Comparison of ENCODE assay signal across 9 cellular contexts in the genomic region with DNA sequence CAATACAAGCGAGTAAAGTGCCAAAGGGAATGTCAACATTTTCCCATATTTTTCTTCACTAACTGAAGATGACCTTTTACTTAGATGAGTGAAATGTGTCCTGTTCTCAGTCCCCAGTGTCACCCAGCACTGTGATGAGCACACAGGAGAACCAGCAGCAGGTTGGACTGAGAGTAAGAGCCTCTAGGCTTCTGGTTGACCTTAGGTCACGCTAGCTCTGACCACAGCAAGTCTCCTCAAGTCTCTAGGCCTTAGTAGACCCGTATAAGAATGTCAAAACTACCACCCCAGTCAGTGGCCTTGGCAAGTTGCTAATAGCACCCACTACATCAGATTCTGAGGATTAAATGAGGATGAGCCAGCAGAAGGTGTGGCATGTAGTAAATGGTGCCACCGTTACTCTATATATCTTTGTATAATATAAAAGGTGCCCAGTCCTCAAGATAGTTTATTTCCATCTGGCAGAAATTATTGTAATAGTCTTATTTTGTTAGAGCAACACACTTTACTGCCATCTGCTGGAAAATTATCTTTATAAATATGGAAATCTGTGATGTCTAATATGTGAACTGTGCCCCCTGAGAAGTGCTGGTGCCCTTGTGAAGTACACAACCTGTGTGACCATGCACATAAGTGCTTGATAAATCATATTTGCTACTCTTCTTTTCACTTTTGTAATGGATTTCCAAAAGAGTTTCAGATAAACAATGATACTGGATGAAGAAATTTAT.
DNase-seq lines count a peak whose midpoint lies in the region; ATAC-seq, FAIRE-seq and TF ChIP-seq lines count a peak whose summit lies in the region.
"Had no signal": no experiment of that assay in that cellular context is flagged by ENCODE, and none has a peak within 500 bp of the region (broad histone marks: within the 10 kb centered on the region; RNA-seq: fewer than 3 reads in every experiment).

No MANE protein-coding gene starts in this region.

- H3K9me3 Mint-ChIP-seq in naive thymus-derived CD8-positive, alpha-beta T cell, result no peaks in the 10 kb centered on the region

- H3K4me1 Mint-ChIP-seq in naive thymus-derived CD8-positive, alpha-beta T cell, result no peaks in the 10 kb centered on the region

- DNase-seq in NCI-H1436 (lab: John Stamatoyannopoulos, UW) (peak; percentile 10), NCI-H1436 treated with DMSO at 0.1 percent for 48 hours (lab: John Stamatoyannopoulos, UW) (no peak), amniotic epithelial cell (ENCODE audit: low read depth) (peak; percentile 37), frontal cortex (ENCODE audit: low spot score in 2 of 2) (no peak)
- peak in 2 of 10 donors; percentile 21 to 37 for DNase-seq in naive thymus-derived CD8-positive, alpha-beta T cell
- DNase-seq: NCI-H1417 treated with DMSO at 0.1 percent for 48 hours had no signal

- POLR2A ChIA-PET in naive thymus-derived CD8-positive, alpha-beta T cell (lab: Charles Lee), result no interaction called here

- ATAC-seq in naive thymus-derived CD8-positive, alpha-beta T cell, result peak; percentile 61
- ATAC-seq in HG03378 (IDR thresholded peaks at IDR 0.05; ENCODE audit: unreplicated experiment) (no peak), GM18909 (IDR thresholded peaks at IDR 0.05; ENCODE audit: poor library complexity, unreplicated experiment) (no peak)

- TF ChIP-seq CTCF in LNCAP (IDR thresholded peaks at IDR 0.05), result peak; percentile 42; the same call in 1 of the 2 replicates

- H3K4me3 Mint-ChIP-seq in naive thymus-derived CD8-positive, alpha-beta T cell, result no peak overlapping the region

- no peaks in the 10 kb centered on the region for H3K36me3 Mint-ChIP-seq in naive thymus-derived CD8-positive, alpha-beta T cell

- FAIRE-seq in frontal cortex (lab: Jason Lieb, UNC), result no peak

- H3K27me3 Mint-ChIP-seq in naive thymus-derived CD8-positive, alpha-beta T cell, result peaks cover 0 to 7% (median 0%) of the 10 kb centered on the region in 5 donors

- peak overlapping the region in 1 of 10 donors; percentile 3 for H3K27ac Mint-ChIP-seq in naive thymus-derived CD8-positive, alpha-beta T cell

Comparison
In these comparisons a context has a peak if more than half of its experiments do, and no peak if none do; other contexts are left out.
1. DNase-seq: peak in NCI-H1436 (single experiment) and amniotic epithelial cell (single experiment); none in NCI-H1436 treated with DMSO at 0.1 percent for 48 hours (single experiment) and frontal cortex (0 of 2).
2. ATAC-seq: peak in naive thymus-derived CD8-positive, alpha-beta T cell (2 of 2); none in HG03378 (single experiment) and GM18909 (single experiment).